Comparison of ENCODE assay signal across 1 cellular context in genomic region chr9:77177143-77177893, GRCh38.
TF ChIP-seq lines count a peak whose summit lies in the region.

Gene VPS13A (plus strand): TSS chr9:77177534. CDS start chr9:77177705, 171 bp downstream.

TF ChIP-seq in GM12878, 131 proteins besides CTCF, POLR2A, EP300 and RAD21 (continued from another document and continues in another):
- TF ChIP-seq BCL3 (IDR thresholded peaks at IDR 0.05; ENCODE audit: borderline replicate concordance, insufficient read depth, low read depth, low read length, poor library complexity, severe bottlenecking) (no peak), NFIC (IDR thresholded peaks at IDR 0.05; ENCODE audit: low read depth, low read length) (no peak), SUZ12 (IDR thresholded peaks at IDR 0.05; ENCODE audit: unreplicated experiment) (no peak), CHD1 (IDR thresholded peaks at IDR 0.05; ENCODE audit: low read depth, low read length) (no peak), ZSCAN29 (IDR thresholded peaks at IDR 0.05) (no peak), WRNIP1 (IDR thresholded peaks at IDR 0.05; ENCODE audit: borderline replicate concordance, low read depth, low read length) (no peak), CHD2 (IDR thresholded peaks at IDR 0.05; ENCODE audit: borderline replicate concordance, low read depth, low read length) (no peak), SRF (IDR thresholded peaks at IDR 0.05; ENCODE audit: low read depth in 2 of 2, low read length in 2 of 2) (no peak), ZBED1 (IDR thresholded peaks at IDR 0.05; ENCODE audit: borderline replicate concordance) (no peak), STAT3 (IDR thresholded peaks at IDR 0.05; ENCODE audit: low read depth, low read length) (no peak), GATAD2B (conservative IDR thresholded peaks at IDR 0.05; ENCODE audit: low read depth) (peak; percentile 33; the same call in 1 of the 2 replicates), BRCA1 (IDR thresholded peaks at IDR 0.05; ENCODE audit: low read depth, low read length) (no peak), HDAC6 (IDR thresholded peaks at IDR 0.05; ENCODE audit: unreplicated experiment) (no peak), ZNF274 (IDR thresholded peaks at IDR 0.05; ENCODE audit: insufficient read depth, insufficient read length) (no peak), ZNF24 (IDR thresholded peaks at IDR 0.05) (no peak), STAT1 (conservative IDR thresholded peaks at IDR 0.05) (no peak), MEF2B (IDR thresholded peaks at IDR 0.05; ENCODE audit: partially characterized antibody, poor library complexity, severe bottlenecking) (peak; percentile 44), ZZZ3 (IDR thresholded peaks at IDR 0.05; ENCODE audit: control insufficient read depth, insufficient read length, low read depth) (no peak), RELA (IDR thresholded peaks at IDR 0.05; ENCODE audit: borderline replicate concordance, partially characterized antibody) (no peak), CHD4 (IDR thresholded peaks at IDR 0.05) (no peak), HDGF (IDR thresholded peaks at IDR 0.05) (peak; percentile 56; the same call in 1 of the 2 replicates), PAX5 (IDR thresholded peaks at IDR 0.05; ENCODE audit: borderline replicate concordance, low read depth, low read length) (no peak), TCF12 (IDR thresholded peaks at IDR 0.05; ENCODE audit: low read depth, low read length) (no peak), LARP7 (IDR thresholded peaks at IDR 0.05) (peak; percentile 60; the same call in 1 of the 2 replicates), NRF1 (conservative IDR thresholded peaks at IDR 0.05; ENCODE audit: low read depth, low read length) (peak; percentile 91), GABPA (IDR thresholded peaks at IDR 0.05; ENCODE audit: low read depth) (no peak), IRF4 (IDR thresholded peaks at IDR 0.05; ENCODE audit: low read depth, low read length) (no peak), PKNOX1 (IDR thresholded peaks at IDR 0.05) (peak; percentile 43; the same call in 1 of the 2 replicates), PML (IDR thresholded peaks at IDR 0.05; ENCODE audit: low read length) (no peak), CEBPZ (IDR thresholded peaks at IDR 0.05; ENCODE audit: low read depth, low read length) (no peak)
- TF ChIP-seq, protein P1, sequence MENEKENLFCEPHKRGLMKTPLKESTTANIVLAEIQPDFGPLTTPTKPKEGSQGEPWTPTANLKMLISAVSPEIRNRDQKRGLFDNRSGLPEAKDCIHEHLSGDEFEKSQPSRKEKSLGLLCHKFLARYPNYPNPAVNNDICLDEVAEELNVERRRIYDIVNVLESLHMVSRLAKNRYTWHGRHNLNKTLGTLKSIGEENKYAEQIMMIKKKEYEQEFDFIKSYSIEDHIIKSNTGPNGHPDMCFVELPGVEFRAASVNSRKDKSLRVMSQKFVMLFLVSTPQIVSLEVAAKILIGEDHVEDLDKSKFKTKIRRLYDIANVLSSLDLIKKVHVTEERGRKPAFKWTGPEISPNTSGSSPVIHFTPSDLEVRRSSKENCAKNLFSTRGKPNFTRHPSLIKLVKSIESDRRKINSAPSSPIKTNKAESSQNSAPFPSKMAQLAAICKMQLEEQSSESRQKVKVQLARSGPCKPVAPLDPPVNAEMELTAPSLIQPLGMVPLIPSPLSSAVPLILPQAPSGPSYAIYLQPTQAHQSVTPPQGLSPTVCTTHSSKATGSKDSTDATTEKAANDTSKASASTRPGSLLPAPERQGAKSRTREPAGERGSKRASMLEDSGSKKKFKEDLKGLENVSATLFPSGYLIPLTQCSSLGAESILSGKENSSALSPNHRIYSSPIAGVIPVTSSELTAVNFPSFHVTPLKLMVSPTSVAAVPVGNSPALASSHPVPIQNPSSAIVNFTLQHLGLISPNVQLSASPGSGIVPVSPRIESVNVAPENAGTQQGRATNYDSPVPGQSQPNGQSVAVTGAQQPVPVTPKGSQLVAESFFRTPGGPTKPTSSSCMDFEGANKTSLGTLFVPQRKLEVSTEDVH (IDR thresholded peaks at IDR 0.05; ENCODE audit: low read depth, partially characterized antibody): no peak
- TF ChIP-seq, protein P2, sequence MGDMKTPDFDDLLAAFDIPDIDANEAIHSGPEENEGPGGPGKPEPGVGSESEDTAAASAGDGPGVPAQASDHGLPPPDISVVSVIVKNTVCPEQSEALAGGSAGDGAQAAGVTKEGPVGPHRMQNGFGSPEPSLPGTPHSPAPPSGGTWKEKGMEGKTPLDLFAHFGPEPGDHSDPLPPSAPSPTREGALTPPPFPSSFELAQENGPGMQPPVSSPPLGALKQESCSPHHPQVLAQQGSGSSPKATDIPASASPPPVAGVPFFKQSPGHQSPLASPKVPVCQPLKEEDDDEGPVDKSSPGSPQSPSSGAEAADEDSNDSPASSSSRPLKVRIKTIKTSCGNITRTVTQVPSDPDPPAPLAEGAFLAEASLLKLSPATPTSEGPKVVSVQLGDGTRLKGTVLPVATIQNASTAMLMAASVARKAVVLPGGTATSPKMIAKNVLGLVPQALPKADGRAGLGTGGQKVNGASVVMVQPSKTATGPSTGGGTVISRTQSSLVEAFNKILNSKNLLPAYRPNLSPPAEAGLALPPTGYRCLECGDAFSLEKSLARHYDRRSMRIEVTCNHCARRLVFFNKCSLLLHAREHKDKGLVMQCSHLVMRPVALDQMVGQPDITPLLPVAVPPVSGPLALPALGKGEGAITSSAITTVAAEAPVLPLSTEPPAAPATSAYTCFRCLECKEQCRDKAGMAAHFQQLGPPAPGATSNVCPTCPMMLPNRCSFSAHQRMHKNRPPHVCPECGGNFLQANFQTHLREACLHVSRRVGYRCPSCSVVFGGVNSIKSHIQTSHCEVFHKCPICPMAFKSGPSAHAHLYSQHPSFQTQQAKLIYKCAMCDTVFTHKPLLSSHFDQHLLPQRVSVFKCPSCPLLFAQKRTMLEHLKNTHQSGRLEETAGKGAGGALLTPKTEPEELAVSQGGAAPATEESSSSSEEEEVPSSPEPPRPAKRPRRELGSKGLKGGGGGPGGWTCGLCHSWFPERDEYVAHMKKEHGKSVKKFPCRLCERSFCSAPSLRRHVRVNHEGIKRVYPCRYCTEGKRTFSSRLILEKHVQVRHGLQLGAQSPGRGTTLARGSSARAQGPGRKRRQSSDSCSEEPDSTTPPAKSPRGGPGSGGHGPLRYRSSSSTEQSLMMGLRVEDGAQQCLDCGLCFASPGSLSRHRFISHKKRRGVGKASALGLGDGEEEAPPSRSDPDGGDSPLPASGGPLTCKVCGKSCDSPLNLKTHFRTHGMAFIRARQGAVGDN (IDR thresholded peaks at IDR 0.05): no peak
- TF ChIP-seq, protein P3, sequence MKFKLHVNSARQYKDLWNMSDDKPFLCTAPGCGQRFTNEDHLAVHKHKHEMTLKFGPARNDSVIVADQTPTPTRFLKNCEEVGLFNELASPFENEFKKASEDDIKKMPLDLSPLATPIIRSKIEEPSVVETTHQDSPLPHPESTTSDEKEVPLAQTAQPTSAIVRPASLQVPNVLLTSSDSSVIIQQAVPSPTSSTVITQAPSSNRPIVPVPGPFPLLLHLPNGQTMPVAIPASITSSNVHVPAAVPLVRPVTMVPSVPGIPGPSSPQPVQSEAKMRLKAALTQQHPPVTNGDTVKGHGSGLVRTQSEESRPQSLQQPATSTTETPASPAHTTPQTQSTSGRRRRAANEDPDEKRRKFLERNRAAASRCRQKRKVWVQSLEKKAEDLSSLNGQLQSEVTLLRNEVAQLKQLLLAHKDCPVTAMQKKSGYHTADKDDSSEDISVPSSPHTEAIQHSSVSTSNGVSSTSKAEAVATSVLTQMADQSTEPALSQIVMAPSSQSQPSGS (IDR thresholded peaks at IDR 0.05; ENCODE audit: low read length): no peak
- TF ChIP-seq, protein P4, sequence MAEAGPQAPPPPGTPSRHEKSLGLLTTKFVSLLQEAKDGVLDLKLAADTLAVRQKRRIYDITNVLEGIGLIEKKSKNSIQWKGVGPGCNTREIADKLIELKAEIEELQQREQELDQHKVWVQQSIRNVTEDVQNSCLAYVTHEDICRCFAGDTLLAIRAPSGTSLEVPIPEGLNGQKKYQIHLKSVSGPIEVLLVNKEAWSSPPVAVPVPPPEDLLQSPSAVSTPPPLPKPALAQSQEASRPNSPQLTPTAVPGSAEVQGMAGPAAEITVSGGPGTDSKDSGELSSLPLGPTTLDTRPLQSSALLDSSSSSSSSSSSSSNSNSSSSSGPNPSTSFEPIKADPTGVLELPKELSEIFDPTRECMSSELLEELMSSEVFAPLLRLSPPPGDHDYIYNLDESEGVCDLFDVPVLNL (IDR thresholded peaks at IDR 0.05; ENCODE audit: low read depth, low read length): peak; percentile 62; the same call in 1 of the 2 replicates
- TF ChIP-seq, protein P5, sequence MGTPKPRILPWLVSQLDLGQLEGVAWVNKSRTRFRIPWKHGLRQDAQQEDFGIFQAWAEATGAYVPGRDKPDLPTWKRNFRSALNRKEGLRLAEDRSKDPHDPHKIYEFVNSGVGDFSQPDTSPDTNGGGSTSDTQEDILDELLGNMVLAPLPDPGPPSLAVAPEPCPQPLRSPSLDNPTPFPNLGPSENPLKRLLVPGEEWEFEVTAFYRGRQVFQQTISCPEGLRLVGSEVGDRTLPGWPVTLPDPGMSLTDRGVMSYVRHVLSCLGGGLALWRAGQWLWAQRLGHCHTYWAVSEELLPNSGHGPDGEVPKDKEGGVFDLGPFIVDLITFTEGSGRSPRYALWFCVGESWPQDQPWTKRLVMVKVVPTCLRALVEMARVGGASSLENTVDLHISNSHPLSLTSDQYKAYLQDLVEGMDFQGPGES (IDR thresholded peaks at IDR 0.05): no peak
- TF ChIP-seq, protein P6, sequence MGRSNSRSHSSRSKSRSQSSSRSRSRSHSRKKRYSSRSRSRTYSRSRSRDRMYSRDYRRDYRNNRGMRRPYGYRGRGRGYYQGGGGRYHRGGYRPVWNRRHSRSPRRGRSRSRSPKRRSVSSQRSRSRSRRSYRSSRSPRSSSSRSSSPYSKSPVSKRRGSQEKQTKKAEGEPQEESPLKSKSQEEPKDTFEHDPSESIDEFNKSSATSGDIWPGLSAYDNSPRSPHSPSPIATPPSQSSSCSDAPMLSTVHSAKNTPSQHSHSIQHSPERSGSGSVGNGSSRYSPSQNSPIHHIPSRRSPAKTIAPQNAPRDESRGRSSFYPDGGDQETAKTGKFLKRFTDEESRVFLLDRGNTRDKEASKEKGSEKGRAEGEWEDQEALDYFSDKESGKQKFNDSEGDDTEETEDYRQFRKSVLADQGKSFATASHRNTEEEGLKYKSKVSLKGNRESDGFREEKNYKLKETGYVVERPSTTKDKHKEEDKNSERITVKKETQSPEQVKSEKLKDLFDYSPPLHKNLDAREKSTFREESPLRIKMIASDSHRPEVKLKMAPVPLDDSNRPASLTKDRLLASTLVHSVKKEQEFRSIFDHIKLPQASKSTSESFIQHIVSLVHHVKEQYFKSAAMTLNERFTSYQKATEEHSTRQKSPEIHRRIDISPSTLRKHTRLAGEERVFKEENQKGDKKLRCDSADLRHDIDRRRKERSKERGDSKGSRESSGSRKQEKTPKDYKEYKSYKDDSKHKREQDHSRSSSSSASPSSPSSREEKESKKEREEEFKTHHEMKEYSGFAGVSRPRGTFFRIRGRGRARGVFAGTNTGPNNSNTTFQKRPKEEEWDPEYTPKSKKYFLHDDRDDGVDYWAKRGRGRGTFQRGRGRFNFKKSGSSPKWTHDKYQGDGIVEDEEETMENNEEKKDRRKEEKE (IDR thresholded peaks at IDR 0.05): no peak
- TF ChIP-seq, protein P7, sequence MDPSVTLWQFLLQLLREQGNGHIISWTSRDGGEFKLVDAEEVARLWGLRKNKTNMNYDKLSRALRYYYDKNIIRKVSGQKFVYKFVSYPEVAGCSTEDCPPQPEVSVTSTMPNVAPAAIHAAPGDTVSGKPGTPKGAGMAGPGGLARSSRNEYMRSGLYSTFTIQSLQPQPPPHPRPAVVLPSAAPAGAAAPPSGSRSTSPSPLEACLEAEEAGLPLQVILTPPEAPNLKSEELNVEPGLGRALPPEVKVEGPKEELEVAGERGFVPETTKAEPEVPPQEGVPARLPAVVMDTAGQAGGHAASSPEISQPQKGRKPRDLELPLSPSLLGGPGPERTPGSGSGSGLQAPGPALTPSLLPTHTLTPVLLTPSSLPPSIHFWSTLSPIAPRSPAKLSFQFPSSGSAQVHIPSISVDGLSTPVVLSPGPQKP (IDR thresholded peaks at IDR 0.05; ENCODE audit: low read depth, low read length): no peak
